In the genomic region with DNA sequence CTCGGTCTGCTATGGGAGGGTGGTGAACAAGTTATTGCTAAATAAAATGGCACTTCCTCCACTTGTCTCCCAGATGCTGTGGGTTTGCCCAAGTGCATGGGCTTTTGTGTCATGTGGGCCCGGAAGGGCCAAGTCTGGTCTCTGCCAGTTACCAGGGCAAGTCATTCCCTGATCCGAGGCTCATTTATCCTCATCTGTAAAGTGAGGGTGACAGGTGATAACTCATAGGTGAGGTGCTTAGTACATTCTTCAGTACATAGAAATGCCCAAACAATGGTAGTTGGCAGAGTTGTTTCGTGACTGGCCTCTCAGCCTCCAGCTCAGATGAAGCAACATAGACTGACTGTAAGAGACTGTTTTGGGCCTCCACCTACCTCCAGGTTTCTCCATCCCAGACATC, we compare ENCODE assay signal across 31 cellular contexts. TPM values are rescaled to one million over a fixed set of nuclear protein-coding genes. Genes with fewer than 3 reads are reported as not detected.
"Had no signal": no experiment of that assay in that cellular context is flagged by ENCODE, and none has a peak within 500 bp of the region (broad histone marks: within the 10 kb centered on the region; RNA-seq: fewer than 3 reads in every experiment).

No MANE protein-coding gene starts in this region.

- H3K4me1 ChIP-seq: foreskin keratinocyte, psoas muscle, uterus had no signal

- H3K4me3 ChIP-seq: heart right ventricle, ovary, psoas muscle, sigmoid colon, thoracic aorta, uterus had no signal

- H3K27ac ChIP-seq: foreskin keratinocyte, heart right ventricle, neutrophil, ovary, psoas muscle, sigmoid colon, thoracic aorta, uterus, VCaP had no signal

- H3K9me3 Mint-ChIP-seq: nephron; stimulated activated effector memory CD8-positive, alpha-beta T cell treated with anti-CD3 and anti-CD28 coated beads, Interleukin-12 subunit alpha, Interleukin-12 subunit beta, amount 100 ng/mL, for 72 hours; stimulated activated naive CD8-positive, alpha-beta T cell treated with anti-CD3 and anti-CD28 coated beads, Interleukin-15, Interleukin-2, amounts not matched to agents 100 ng/mL and 50 ng/mL, for 24 hours had no signal

- H3K9me3 ChIP-seq: heart right ventricle, neutrophil, ovary, psoas muscle, sigmoid colon, thoracic aorta, uterus had no signal

- H3K36me3 Mint-ChIP-seq: activated naive CD8-positive, alpha-beta T cell; stimulated activated effector memory CD8-positive, alpha-beta T cell treated with anti-CD3 and anti-CD28 coated beads, Interleukin-12 subunit alpha, Interleukin-12 subunit beta, amount 100 ng/mL, for 72 hours; type B pancreatic cell had no signal

- H3K27ac Mint-ChIP-seq: activated naive CD8-positive, alpha-beta T cell; nephron; stimulated activated effector memory CD8-positive, alpha-beta T cell treated with anti-CD3 and anti-CD28 coated beads, Interleukin-12 subunit alpha, Interleukin-12 subunit beta, amount 100 ng/mL, for 72 hours; stimulated activated naive CD8-positive, alpha-beta T cell treated with anti-CD3 and anti-CD28 coated beads, Interleukin-15, Interleukin-2, amounts not matched to agents 100 ng/mL and 50 ng/mL, for 24 hours; type B pancreatic cell had no signal

- DNase-seq: activated CD4-positive, alpha-beta T cell treated with anti-CD3 and anti-CD28 coated beads for 4 hours; activated CD4-positive, alpha-beta T cell treated with anti-CD3 and anti-CD28 coated beads, Interleukin-2, amount 50 U/mL, for 48 hours; activated CD8-positive, alpha-beta memory T cell treated with anti-CD3 and anti-CD28 coated beads for 24 hours; activated effector memory CD4-positive, alpha-beta T cell treated with Interleukin-2 at 50 U/mL for 16 hours; activated naive CD4-positive, alpha-beta T cell treated with Interleukin-2 at 50 U/mL for 16 hours; anterior cingulate cortex; dermis blood vessel endothelial cell; effector CD8-positive, alpha-beta T cell; erythroblast; heart right ventricle; mesenchymal stem cell; ovary; psoas muscle; sigmoid colon; stimulated activated CD4-positive, alpha-beta T cell treated with anti-CD3 and anti-CD28 coated beads, Interleukin-4, amount 100 ng/mL, for 24 hours; uterus had no signal

- H3K36me3 ChIP-seq: heart right ventricle, neutrophil, ovary, sigmoid colon, thoracic aorta, uterus had no signal

- H3K27me3 ChIP-seq: foreskin keratinocyte, ovary, uterus had no signal

- H3K4me3 Mint-ChIP-seq: activated naive CD8-positive, alpha-beta T cell; nephron; stimulated activated effector memory CD8-positive, alpha-beta T cell treated with anti-CD3 and anti-CD28 coated beads, Interleukin-12 subunit alpha, Interleukin-12 subunit beta, amount 100 ng/mL, for 72 hours; stimulated activated naive CD8-positive, alpha-beta T cell treated with anti-CD3 and anti-CD28 coated beads, Interleukin-15, Interleukin-2, amounts not matched to agents 100 ng/mL and 50 ng/mL, for 24 hours; type B pancreatic cell had no signal

- ATAC-seq: foreskin keratinocyte; heart right ventricle; psoas muscle; stimulated activated effector memory CD8-positive, alpha-beta T cell treated with anti-CD3 and anti-CD28 coated beads, Interleukin-12 subunit alpha, Interleukin-12 subunit beta, amount 100 ng/mL, for 72 hours had no signal

RNA-seq across cellular contexts. Expression of a gene that starts 2.0 kb away (rescaled TPM):
- total RNA-seq: dermis blood vessel endothelial cell; foreskin keratinocyte; glomerular endothelial cell; kidney epithelial cell; lower leg skin; myocyte; psoas muscle; sigmoid colon; subcutaneous adipose tissue; T-helper 1 cell treated with Interleukin-12 subunit alpha and Interleukin-12 subunit beta and Interleukin-4 antibody, amounts not matched to agents 30 ng/mL and 1 ng/mL, for 36 hours had no signal
- polyA plus RNA-seq: foreskin keratinocyte, heart right ventricle, ovary, psoas muscle had no signal

RNA-seq across cellular contexts. Expression of a gene that starts 6.8 kb away (rescaled TPM):
- total RNA-seq: dermis blood vessel endothelial cell; foreskin keratinocyte; glomerular endothelial cell; heart right ventricle; myocyte; psoas muscle; sigmoid colon; subcutaneous adipose tissue; T-helper 1 cell treated with Interleukin-12 subunit alpha and Interleukin-12 subunit beta and Interleukin-4 antibody, amounts not matched to agents 30 ng/mL and 1 ng/mL, for 36 hours; thoracic aorta had no signal
- polyA plus RNA-seq: foreskin keratinocyte, heart right ventricle, ovary had no signal

RNA-seq across cellular contexts. Expression of a gene that starts 44.8 kb away (rescaled TPM):
- total RNA-seq: dermis blood vessel endothelial cell; foreskin keratinocyte; glomerular endothelial cell; heart right ventricle; kidney epithelial cell; lower leg skin; myocyte; ovary; psoas muscle; sigmoid colon; subcutaneous adipose tissue; T-helper 1 cell treated with Interleukin-12 subunit alpha and Interleukin-12 subunit beta and Interleukin-4 antibody, amounts not matched to agents 30 ng/mL and 1 ng/mL, for 36 hours; thoracic aorta had no signal
- polyA plus RNA-seq: foreskin keratinocyte, ovary had no signal
